In genomic region chr1:207455183-207455754, GRCh38 we compare ENCODE assay signal across 10 cellular contexts. TPM values are rescaled to one million over a fixed set of nuclear protein-coding genes. Genes with fewer than 3 reads are reported as not detected.
DNase-seq lines count a peak whose midpoint lies in the region; ATAC-seq and TF ChIP-seq lines count a peak whose summit lies in the region.
"Had no signal": no experiment of that assay in that cellular context is flagged by ENCODE, and none has a peak within 500 bp of the region (broad histone marks: within the 10 kb centered on the region; RNA-seq: fewer than 3 reads in every experiment).

No MANE protein-coding gene starts in this region.

- H3K36me3 Mint-ChIP-seq in activated naive CD8-positive, alpha-beta T cell = no peaks in the 10 kb centered on the region
- H3K36me3 Mint-ChIP-seq in nephron (ENCODE audit: low read depth) = no peaks in the 10 kb centered on the region

- ATAC-seq in GM21717 (IDR thresholded peaks at IDR 0.05; ENCODE audit: unreplicated experiment) (peak; percentile 31), GM21528 (IDR thresholded peaks at IDR 0.05; ENCODE audit: low FRiP score, unreplicated experiment) (no peak), sciatic nerve (no peak)

- peaks cover 13% of the 10 kb centered on the region for H3K27me3 Mint-ChIP-seq in activated naive CD8-positive, alpha-beta T cell
- peaks cover 4% of the 10 kb centered on the region for H3K27me3 Mint-ChIP-seq in nephron (ENCODE audit: low read depth)

- peak overlapping the region; percentile 22 for H3K27ac Mint-ChIP-seq in activated naive CD8-positive, alpha-beta T cell
- H3K27ac Mint-ChIP-seq in nephron = no peak overlapping the region

- intact Hi-C loops in sciatic nerve (cut with DNase I) = no loop called here

- DNase-seq in GM12865 (ENCODE audit: low read depth) (peak; percentile 62), LoVo (ENCODE audit: low spot score) (no peak), NCI-H1930 (lab: John Stamatoyannopoulos, UW) (no peak), sciatic nerve (ENCODE audit: low spot score) (no peak)

- peaks cover 14% of the 10 kb centered on the region for H3K4me1 Mint-ChIP-seq in activated naive CD8-positive, alpha-beta T cell (ENCODE audit: low read depth)
- peaks cover 9% of the 10 kb centered on the region for H3K4me1 Mint-ChIP-seq in nephron

- peak overlapping the region; percentile 80 for H3K4me3 Mint-ChIP-seq in activated naive CD8-positive, alpha-beta T cell
- H3K4me3 Mint-ChIP-seq in nephron = peak overlapping the region; percentile 47 to 56 (median 50)

- H3K4me3 ChIP-seq in GM12865 (ENCODE audit: low read depth, low read length) = peak overlapping the region; percentile 76

- no peaks in the 10 kb centered on the region for H3K9me3 Mint-ChIP-seq in activated naive CD8-positive, alpha-beta T cell (ENCODE audit: low read depth)
- H3K9me3 Mint-ChIP-seq in nephron = no peaks in the 10 kb centered on the region

- TF ChIP-seq CTCF in GM12865 (IDR thresholded peaks at IDR 0.05; ENCODE audit: insufficient read depth, low read depth, low read length, missing control alignments) (no peak), nephron (IDR thresholded peaks at IDR 0.05; ENCODE audit: unreplicated experiment in 3 of 3) (no peak)

RNA-seq across cellular contexts. Expression of gene CR2, which starts 1.1 kb away (rescaled TPM):
- total RNA-seq in sciatic nerve = 0.27 TPM
- total RNA-seq: LHCN-M2, renal cortical epithelial cell had no signal

RNA-seq across cellular contexts. Expression of gene CR1, which starts 40.7 kb away (rescaled TPM):
- total RNA-seq in sciatic nerve = 30.1 TPM
- total RNA-seq: LHCN-M2, renal cortical epithelial cell had no signal
